In genomic region chr12:130838951-130839769, GRCh38 we compare ENCODE assay signal across 8 cellular contexts. TPM values are rescaled to one million over a fixed set of nuclear protein-coding genes. Genes with fewer than 3 reads are reported as not detected.
DNase-seq lines count a peak whose midpoint lies in the region; ATAC-seq lines count a peak whose summit lies in the region.

Gene STX2 (minus strand): TSS chr12:130839250. CDS start chr12:130839099, 151 bp downstream.

- ATAC-seq in GM18909 (IDR thresholded peaks at IDR 0.05; ENCODE audit: poor library complexity, unreplicated experiment) (peak; percentile 86), HG03139 (IDR thresholded peaks at IDR 0.05; ENCODE audit: unreplicated experiment) (peak; percentile 73)

- DNase-seq in AG20443 (ENCODE audit: low spot score), result peak; percentile 100
- peak; percentile 49 for DNase-seq in NCI-H226
- peak; percentile 86 for DNase-seq in activated CD4-positive, alpha-beta T cell treated with anti-CD3 and anti-CD28 coated beads for 1 hour
- DNase-seq in cerebellum (ENCODE audit: low spot score), result peak; percentile 95
- peak; percentile 78 for DNase-seq in kidney glomerular epithelial cell (lab: John Stamatoyannopoulos, UW)
- peak; percentile 72 to 78 for DNase-seq in stimulated activated CD4-positive, alpha-beta T cell treated with anti-CD3 and anti-CD28 coated beads, Interleukin-15, amount 100 ng/mL, for 48 hours (ENCODE audit: low read depth in 2 of 2)

RNA-seq across cellular contexts. Expression of gene STX2, which starts in this region (rescaled TPM):
- total RNA-seq in cerebellum, result 26.5 TPM

Comparison
In these comparisons a context has a peak if more than half of its experiments do, and no peak if none do; other contexts are left out.
1. Peak in every context shown above with its lines: DNase-seq and ATAC-seq.
2. DNase-seq: peak in every context shown above with its lines; median percentile 100 in AG20443; 95 in cerebellum; 86 in activated CD4-positive, alpha-beta T cell treated with anti-CD3 and anti-CD28 coated beads for 1 hour; 78 in kidney glomerular epithelial cell; 75 in stimulated activated CD4-positive, alpha-beta T cell treated with anti-CD3 and anti-CD28 coated beads, Interleukin-15, amount 100 ng/mL, for 48 hours; 49 in NCI-H226.